In genomic region chrX:117538441-117539418, GRCh38 we compare ENCODE assay signal across 25 cellular contexts.
DNase-seq lines count a peak whose midpoint lies in the region; ATAC-seq, FAIRE-seq and TF ChIP-seq lines count a peak whose summit lies in the region.
"Had no signal": no experiment of that assay in that cellular context is flagged by ENCODE, and none has a peak within 500 bp of the region (broad histone marks: within the 10 kb centered on the region; RNA-seq: fewer than 3 reads in every experiment).

No MANE protein-coding gene starts in this region.

- H3K36me3 ChIP-seq in astrocyte (ENCODE audit: insufficient read depth, low read length) (no peaks in the 10 kb centered on the region), pancreas (no peaks in the 10 kb centered on the region), colonic mucosa (no peaks in the 10 kb centered on the region)
- H3K36me3 ChIP-seq: spleen, stomach had no signal

- no peaks in the 10 kb centered on the region for H3K79me2 ChIP-seq in astrocyte (ENCODE audit: insufficient read depth, low read length)
- H3K79me2 ChIP-seq: hepatocyte had no signal

- 50 to 51% methylated on average over 3 of the region's 3 CpGs for WGBS in pancreas, 2 donors

- H3K4me3 ChIP-seq in astrocyte (ENCODE audit: insufficient read depth, low read depth, low read length) (no peak overlapping the region), pancreas (no peak overlapping the region), colonic mucosa (no peak overlapping the region)
- H3K4me3 ChIP-seq: hepatocyte, PC-9, psoas muscle, spleen, stomach had no signal

- POLR2A ChIA-PET in WTC11 (lab: Charles Lee), result no interaction called here
- POLR2A ChIA-PET in naive thymus-derived CD8-positive, alpha-beta T cell (lab: Charles Lee), result no interaction called here

- H3K4me2 ChIP-seq in astrocyte (ENCODE audit: low read length), result no peak overlapping the region
- H3K4me2 ChIP-seq: hepatocyte, PC-9 had no signal

- H3K27ac ChIP-seq in astrocyte (ENCODE audit: low read depth, low read length), result no peak overlapping the region
- H3K27ac ChIP-seq in pancreas, result peak overlapping the region in 2 of 4 donors; percentile 15 to 33
- H3K27ac ChIP-seq in colonic mucosa, result no peak overlapping the region
- H3K27ac ChIP-seq: hepatocyte, PC-9, psoas muscle, spleen, stomach had no signal

- FAIRE-seq in astrocyte (lab: Jason Lieb, UNC) (peak; percentile 49), pancreas (lab: Jason Lieb, UNC) (no peak)
- FAIRE-seq: HTR-8/SVneo had no signal

- no peaks in the 10 kb centered on the region for H3K36me3 Mint-ChIP-seq in astrocyte (ENCODE audit: low read depth, unreplicated experiment)
- H3K36me3 Mint-ChIP-seq in WTC11, result no peaks in the 10 kb centered on the region
- peaks cover 0 to 5% (median 0%) of the 10 kb centered on the region in 3 donors for H3K36me3 Mint-ChIP-seq in naive thymus-derived CD8-positive, alpha-beta T cell
- H3K36me3 Mint-ChIP-seq: activated naive CD8-positive, alpha-beta T cell; natural killer cell; type B pancreatic cell had no signal

- no peaks in the 10 kb centered on the region for H3K9me3 ChIP-seq in astrocyte (ENCODE audit: insufficient read depth, low read depth, low read length)
- no peaks in the 10 kb centered on the region for H3K9me3 ChIP-seq in pancreas
- H3K9me3 ChIP-seq in colonic mucosa, result no peaks in the 10 kb centered on the region
- H3K9me3 ChIP-seq: stomach had no signal

- H3K27me3 Mint-ChIP-seq in astrocyte (ENCODE audit: low read depth, unreplicated experiment) (peaks cover 2% of the 10 kb centered on the region), WTC11 (ENCODE audit: low read depth) (no peaks in the 10 kb centered on the region; the same call in 1 of the 2 replicates)
- H3K27me3 Mint-ChIP-seq in naive thymus-derived CD8-positive, alpha-beta T cell, result no peaks in the 10 kb centered on the region
- H3K27me3 Mint-ChIP-seq: activated CD4-positive, alpha-beta T cell treated with anti-CD3 and anti-CD28 coated beads, Interleukin-2, amount 10 ng/mL, durations not matched to agents 7 days and 5 days; activated naive CD8-positive, alpha-beta T cell; type B pancreatic cell had no signal

- H4K20me1 ChIP-seq in astrocyte (ENCODE audit: insufficient read depth, low read length), result no peaks in the 10 kb centered on the region

- H3K4me1 Mint-ChIP-seq in astrocyte (ENCODE audit: low read depth, unreplicated experiment), result no peaks in the 10 kb centered on the region
- no peaks in the 10 kb centered on the region for H3K4me1 Mint-ChIP-seq in WTC11
- H3K4me1 Mint-ChIP-seq in naive thymus-derived CD8-positive, alpha-beta T cell, result no peaks in the 10 kb centered on the region
- H3K4me1 Mint-ChIP-seq: activated CD4-positive, alpha-beta T cell treated with anti-CD3 and anti-CD28 coated beads, Interleukin-2, amount 10 ng/mL, durations not matched to agents 7 days and 5 days; H9; natural killer cell had no signal

- no peaks in the 10 kb centered on the region for H3K9me3 Mint-ChIP-seq in astrocyte (ENCODE audit: unreplicated experiment)
- H3K9me3 Mint-ChIP-seq in WTC11, result peaks cover 3% of the 10 kb centered on the region; the same call in 1 of the 2 replicates
- peaks cover 0 to 7% (median 0%) of the 10 kb centered on the region in 9 donors for H3K9me3 Mint-ChIP-seq in naive thymus-derived CD8-positive, alpha-beta T cell
- H3K9me3 Mint-ChIP-seq: activated CD4-positive, alpha-beta T cell treated with anti-CD3 and anti-CD28 coated beads, Interleukin-2, amount 10 ng/mL, durations not matched to agents 7 days and 5 days; type B pancreatic cell had no signal

- CTCF ChIA-PET in WTC11 (lab: Charles Lee), result no interaction called here

- intact Hi-C loops in pancreas (cut with DNase I), result no loop called here
- intact Hi-C loops in colonic mucosa (cut with DNase I), result no loop called here

- H3K9ac ChIP-seq in astrocyte (ENCODE audit: low read length) (no peak overlapping the region), colonic mucosa (ENCODE audit: low read depth in 2 of 2, low read length in 2 of 2) (no peak overlapping the region)

- H2AFZ ChIP-seq in astrocyte (ENCODE audit: low read depth, low read length), result no peak overlapping the region
- H2AFZ ChIP-seq: hepatocyte, PC-9 had no signal

- no peaks in the 10 kb centered on the region for H3K27me3 ChIP-seq in astrocyte (ENCODE audit: insufficient read depth, low read length)
- no peaks in the 10 kb centered on the region for H3K27me3 ChIP-seq in pancreas
- H3K27me3 ChIP-seq in colonic mucosa, result no peaks in the 10 kb centered on the region
- H3K27me3 ChIP-seq: hepatocyte, spleen, stomach had no signal

- peak; percentile 14 for DNase-seq in COR-L47 (lab: John Stamatoyannopoulos, UW)
- DNase-seq in astrocyte (ENCODE audit: low read depth), result no peak
- peak; percentile 77 for DNase-seq in kidney tubule cell (ENCODE audit: low spot score)
- peak in 2 of 6 donors; percentile 29 to 33 for DNase-seq in pancreas
- DNase-seq in WTC11 (ENCODE audit: low spot score), result no peak
- no peak for DNase-seq in colonic mucosa
- no peak for DNase-seq in naive thymus-derived CD8-positive, alpha-beta T cell
- DNase-seq: activated CD4-positive, alpha-beta T cell treated with anti-CD3 and anti-CD28 coated beads, Interleukin-2, amount 10 ng/mL, durations not matched to agents 7 days and 5 days; cortex of kidney; H9; Kasumi-1; mammary epithelial cell; natural killer cell; NCI-H1436; PC-9; psoas muscle; spleen; stimulated activated CD4-positive, alpha-beta T cell treated with anti-CD3 and anti-CD28 coated beads, Interleukin-4, amount 100 ng/mL, for 24 hours; stomach had no signal

- H3K4me1 ChIP-seq in astrocyte (ENCODE audit: insufficient read depth, low read length), result no peaks in the 10 kb centered on the region
- no peaks in the 10 kb centered on the region for H3K4me1 ChIP-seq in pancreas
- no peaks in the 10 kb centered on the region for H3K4me1 ChIP-seq in colonic mucosa
- H3K4me1 ChIP-seq: psoas muscle, spleen, stomach had no signal

- no peak overlapping the region for H3K4me3 Mint-ChIP-seq in astrocyte (ENCODE audit: unreplicated experiment)
- H3K4me3 Mint-ChIP-seq in WTC11, result no peak overlapping the region
- H3K4me3 Mint-ChIP-seq in naive thymus-derived CD8-positive, alpha-beta T cell, result no peak overlapping the region
- H3K4me3 Mint-ChIP-seq: activated CD4-positive, alpha-beta T cell treated with anti-CD3 and anti-CD28 coated beads, Interleukin-2, amount 10 ng/mL, durations not matched to agents 7 days and 5 days; activated naive CD8-positive, alpha-beta T cell; H9; natural killer cell; T-helper 1 cell treated with Interleukin-12 subunit alpha and Interleukin-12 subunit beta and Interleukin-4 antibody, amounts not matched to agents 30 μg/mL and 1 μg/mL, for 36 hours; type B pancreatic cell had no signal

- peak; percentile 87 to 92 (median 90) for ATAC-seq in pancreas
- ATAC-seq in WTC11, result no peak
- ATAC-seq in GM18909 (IDR thresholded peaks at IDR 0.05; ENCODE audit: poor library complexity, unreplicated experiment), result no peak
- no peak for ATAC-seq in naive thymus-derived CD8-positive, alpha-beta T cell
- ATAC-seq: natural killer cell, psoas muscle had no signal

- no peak overlapping the region for H3K27ac Mint-ChIP-seq in astrocyte (ENCODE audit: unreplicated experiment)
- no peak overlapping the region for H3K27ac Mint-ChIP-seq in WTC11
- H3K27ac Mint-ChIP-seq in naive thymus-derived CD8-positive, alpha-beta T cell, result no peak overlapping the region
- H3K27ac Mint-ChIP-seq: activated CD4-positive, alpha-beta T cell treated with anti-CD3 and anti-CD28 coated beads, Interleukin-2, amount 10 ng/mL, durations not matched to agents 7 days and 5 days; activated naive CD8-positive, alpha-beta T cell; natural killer cell; T-helper 1 cell treated with Interleukin-12 subunit alpha and Interleukin-12 subunit beta and Interleukin-4 antibody, amounts not matched to agents 30 μg/mL and 1 μg/mL, for 36 hours; type B pancreatic cell had no signal

- TF ChIP-seq CTCF in astrocyte (IDR thresholded peaks at IDR 0.05; ENCODE audit: insufficient read depth, low read depth, low read length) (no peak), pancreas (IDR thresholded peaks at IDR 0.05) (no peak), WTC11 (IDR thresholded peaks at IDR 0.05) (no peak), colonic mucosa (IDR thresholded peaks at IDR 0.05) (no peak)

TF ChIP-seq in WTC11, 78 proteins besides CTCF, POLR2A, EP300 and RAD21 (continues in another document):
- TF ChIP-seq ZNF416 (CRISPR knock-in tag; IDR thresholded peaks at IDR 0.05) (no peak), ZNF423 (CRISPR knock-in tag; IDR thresholded peaks at IDR 0.05) (no peak), ZNF396 (CRISPR knock-in tag; IDR thresholded peaks at IDR 0.05; ENCODE audit: borderline replicate concordance) (no peak), ZMAT4 (CRISPR knock-in tag; IDR thresholded peaks at IDR 0.05) (no peak), NR3C1 (CRISPR knock-in tag; conservative IDR thresholded peaks at IDR 0.05; ENCODE audit: low read depth) (no peak), ERG (CRISPR knock-in tag; IDR thresholded peaks at IDR 0.05) (no peak)

Comparison
In these comparisons a context has a peak if more than half of its experiments do, and no peak if none do; other contexts are left out.
1. DNase-seq: peak in COR-L47 (single experiment) and kidney tubule cell (single experiment); none in astrocyte (single experiment), WTC11 (single experiment), colonic mucosa (single experiment) and naive thymus-derived CD8-positive, alpha-beta T cell (0 of 10).
2. ATAC-seq: peak in pancreas (4 of 4); none in WTC11 (single experiment), GM18909 (single experiment) and naive thymus-derived CD8-positive, alpha-beta T cell (0 of 2).